ENCODE assay signal across 1 cellular context in genomic region chr18:23401400-23402347, GRCh38.
TF ChIP-seq lines count a peak whose summit lies in the region.

No MANE protein-coding gene starts in this region.

TF ChIP-seq in H1, 55 proteins besides CTCF, POLR2A, EP300 and RAD21 (continued from another document):
- no peak for TF ChIP-seq E2F6 (IDR thresholded peaks at IDR 0.05)
- no peak for TF ChIP-seq TAF7 (optimal IDR thresholded peaks at IDR 0.05; ENCODE audit: borderline replicate concordance, low read depth, low read length)
- TF ChIP-seq KDM4A (IDR thresholded peaks at IDR 0.05; ENCODE audit: low read depth, low read length, severe bottlenecking): no peak
- TF ChIP-seq TEAD4 (IDR thresholded peaks at IDR 0.05; ENCODE audit: low read depth, low read length): peak; percentile 69; the same call in 1 of the 2 replicates
- TF ChIP-seq CEBPB (IDR thresholded peaks at IDR 0.05; ENCODE audit: low read depth, low read length): no peak
